Comparison of ENCODE assay signal across 21 cellular contexts in the genomic region with DNA sequence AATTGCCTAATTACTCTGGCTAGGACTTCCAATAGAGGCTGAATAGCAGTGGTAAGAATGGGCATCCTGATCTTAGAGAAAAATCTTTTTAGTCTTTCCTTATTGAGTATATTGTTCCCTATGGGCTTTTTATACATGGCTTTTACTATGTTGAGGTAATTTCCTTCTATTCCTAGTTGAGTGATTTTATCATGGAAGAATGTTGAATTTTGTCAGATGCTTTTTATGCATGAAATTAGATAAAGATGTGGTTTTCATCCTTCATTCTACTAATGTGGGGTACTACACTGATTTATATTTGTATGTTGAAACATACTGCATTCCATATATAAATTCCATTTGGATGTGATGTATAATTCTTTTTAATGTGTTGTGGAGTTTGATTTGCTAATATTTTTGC.
"Had no signal": no experiment of that assay in that cellular context is flagged by ENCODE, and none has a peak within 500 bp of the region (broad histone marks: within the 10 kb centered on the region; RNA-seq: fewer than 3 reads in every experiment).

No MANE protein-coding gene starts in this region.

- H3K4me2 ChIP-seq: neural progenitor cell had no signal

- DNase-seq: activated CD4-positive, alpha-beta memory T cell treated with anti-CD3 and anti-CD28 coated beads for 36 hours; activated CD4-positive, alpha-beta T cell treated with anti-CD3 and anti-CD28 coated beads for 1 hour; activated CD8-positive, alpha-beta memory T cell treated with anti-CD3 and anti-CD28 coated beads, Interleukin-2, amount 10 ng/mL, durations not matched to agents 7 days and 5 days; activated naive CD4-positive, alpha-beta T cell treated with anti-CD3 and anti-CD28 coated beads, Interleukin-2, amount 10 ng/mL, durations not matched to agents 7 days and 5 days; activated T-cell treated with anti-CD3 and anti-CD28 coated beads, Interleukin-2, amount 50 U/mL, for 1 hour; adrenal gland; central memory CD4-positive, alpha-beta T cell; effector CD8-positive, alpha-beta T cell; gastrocnemius medialis; heart right ventricle; pancreas; stomach; testis; upper lobe of right lung had no signal

- H3K4me1 Mint-ChIP-seq: activated CD8-positive, alpha-beta memory T cell treated with anti-CD3 and anti-CD28 coated beads, Interleukin-2, amount 10 ng/mL, durations not matched to agents 7 days and 5 days; activated naive CD4-positive, alpha-beta T cell treated with anti-CD3 and anti-CD28 coated beads, Interleukin-2, amount 10 ng/mL, durations not matched to agents 7 days and 5 days; brain; neural progenitor cell had no signal

- H3K4me3 Mint-ChIP-seq: activated CD4-positive, alpha-beta memory T cell treated with anti-CD3 and anti-CD28 coated beads for 36 hours; activated CD8-positive, alpha-beta memory T cell treated with anti-CD3 and anti-CD28 coated beads, Interleukin-2, amount 10 ng/mL, durations not matched to agents 7 days and 5 days; activated naive CD4-positive, alpha-beta T cell treated with anti-CD3 and anti-CD28 coated beads, Interleukin-2, amount 10 ng/mL, durations not matched to agents 7 days and 5 days; brain; neural progenitor cell had no signal

- H3K4me1 ChIP-seq: adrenal gland, gastrocnemius medialis, heart right ventricle, neural progenitor cell, pancreas, stomach, testis, upper lobe of right lung had no signal

- ATAC-seq: activated CD8-positive, alpha-beta memory T cell treated with anti-CD3 and anti-CD28 coated beads, Interleukin-2, amount 10 ng/mL, durations not matched to agents 7 days and 5 days; gastrocnemius medialis; heart right ventricle; pancreas; sciatic nerve; upper lobe of right lung had no signal

- H3K27ac ChIP-seq: adrenal gland, coronary artery, gastrocnemius medialis, heart right ventricle, neural progenitor cell, pancreas, stomach, testis, upper lobe of right lung, VCaP had no signal

- H3K36me3 ChIP-seq: adrenal gland, gastrocnemius medialis, heart right ventricle, neural progenitor cell, pancreas, stomach, upper lobe of right lung had no signal

- H3K27me3 ChIP-seq: adrenal gland, gastrocnemius medialis, heart right ventricle, neural progenitor cell, pancreas, stomach, testis, upper lobe of right lung had no signal

- H2AFZ ChIP-seq: neural progenitor cell had no signal

- H3K9me3 Mint-ChIP-seq: brain, neural progenitor cell had no signal

- H3K27ac Mint-ChIP-seq: activated CD4-positive, alpha-beta memory T cell treated with anti-CD3 and anti-CD28 coated beads for 36 hours; activated CD8-positive, alpha-beta memory T cell treated with anti-CD3 and anti-CD28 coated beads, Interleukin-2, amount 10 ng/mL, durations not matched to agents 7 days and 5 days; activated naive CD4-positive, alpha-beta T cell treated with anti-CD3 and anti-CD28 coated beads, Interleukin-2, amount 10 ng/mL, durations not matched to agents 7 days and 5 days; activated T-helper 2 cell treated with anti-CD3 and anti-CD28 coated beads, Interferon-gamma antibody, Interleukin-2, Interleukin-4, amounts not matched to agents 10 μg/mL and 5 μg/mL and 100 μg/mL, durations not matched to agents 14 hours and 24 hours and 36 hours; brain; neural progenitor cell had no signal

- H3K9ac ChIP-seq: neural progenitor cell had no signal

- H3K4me3 ChIP-seq: adrenal gland, coronary artery, gastrocnemius medialis, heart right ventricle, lung, neural progenitor cell, pancreas, stomach, testis, upper lobe of right lung had no signal

- H3K27me3 Mint-ChIP-seq: activated CD4-positive, alpha-beta memory T cell treated with anti-CD3 and anti-CD28 coated beads for 36 hours; activated CD8-positive, alpha-beta memory T cell treated with anti-CD3 and anti-CD28 coated beads, Interleukin-2, amount 10 ng/mL, durations not matched to agents 7 days and 5 days; activated naive CD4-positive, alpha-beta T cell treated with anti-CD3 and anti-CD28 coated beads, Interleukin-2, amount 10 ng/mL, durations not matched to agents 7 days and 5 days; brain had no signal

- H3K9me3 ChIP-seq: adrenal gland, gastrocnemius medialis, pancreas, testis, upper lobe of right lung had no signal

- H3K36me3 Mint-ChIP-seq: activated CD4-positive, alpha-beta memory T cell treated with anti-CD3 and anti-CD28 coated beads for 36 hours; activated CD8-positive, alpha-beta memory T cell treated with anti-CD3 and anti-CD28 coated beads, Interleukin-2, amount 10 ng/mL, durations not matched to agents 7 days and 5 days; activated naive CD4-positive, alpha-beta T cell treated with anti-CD3 and anti-CD28 coated beads, Interleukin-2, amount 10 ng/mL, durations not matched to agents 7 days and 5 days; brain; neural progenitor cell had no signal
